34 cellular contexts compared by ENCODE assay signal in genomic region chr2:119528036-119528435, GRCh38. TPM values are rescaled to one million over a fixed set of nuclear protein-coding genes. Genes with fewer than 3 reads are reported as not detected.
"Had no signal": no experiment of that assay in that cellular context is flagged by ENCODE, and none has a peak within 500 bp of the region (broad histone marks: within the 10 kb centered on the region; RNA-seq: fewer than 3 reads in every experiment).

No MANE protein-coding gene starts in this region.

- H3K4me1 ChIP-seq: left lung, neural progenitor cell, parathyroid adenoma, vagina had no signal

- H3K27ac ChIP-seq: coronary artery, epithelial cell of prostate, gastrocnemius medialis, left lung, neural progenitor cell, parathyroid adenoma, stomach, thyroid gland, vagina had no signal

- DNase-seq: dermis blood vessel endothelial cell; effector memory CD8-positive, alpha-beta T cell; foreskin fibroblast; gastrocnemius medialis; head of caudate nucleus; kidney; left lung; mesenchymal stem cell; midbrain; naive thymus-derived CD4-positive, alpha-beta T cell; stimulated activated CD4-positive, alpha-beta T cell treated with anti-CD3 and anti-CD28 coated beads, Interleukin-12 subunit alpha, Interleukin-12 subunit beta, amount 100 ng/mL, for 4 hours; stimulated activated CD4-positive, alpha-beta T cell treated with anti-CD3 and anti-CD28 coated beads, Interleukin-1b, Interleukin-23, amount 100 ng/mL, for 48 hours; stimulated activated CD4-positive, alpha-beta T cell treated with anti-CD3 and anti-CD28 coated beads, Interleukin-4, amount 100 ng/mL, for 1 hour; stimulated activated CD8-positive, alpha-beta memory T cell treated with anti-CD3 and anti-CD28 coated beads, Interleukin-4, amount 100 ng/mL, for 48 hours; stimulated activated naive CD4-positive, alpha-beta T cell treated with Interleukin-2 at 50 U/mL for 16 hours; stomach; thyroid gland; trophoblast cell had no signal

- H3K27ac Mint-ChIP-seq: effector memory CD8-positive, alpha-beta T cell; naive thymus-derived CD4-positive, alpha-beta T cell; neural progenitor cell; progenitor cell of endocrine pancreas had no signal

- ATAC-seq: effector memory CD8-positive, alpha-beta T cell; esophagus mucosa; gastrocnemius medialis; left lung; naive thymus-derived CD4-positive, alpha-beta T cell; sciatic nerve had no signal

- H3K4me3 Mint-ChIP-seq: effector memory CD8-positive, alpha-beta T cell; naive thymus-derived CD4-positive, alpha-beta T cell; nephron; neural progenitor cell had no signal

- H3K27me3 ChIP-seq: vagina had no signal

- H3K36me3 ChIP-seq: gastrocnemius medialis, left lung, neural progenitor cell, stomach, thyroid gland, vagina had no signal

- H3K9me3 ChIP-seq: gastrocnemius medialis, thyroid gland, vagina had no signal

- H3K4me3 ChIP-seq: coronary artery, gastrocnemius medialis, left lung, neural progenitor cell, smooth muscle cell, stomach, thyroid gland, vagina had no signal

RNA-seq across cellular contexts. Expression of gene SCTR, which starts 3.8 kb away (rescaled TPM):
- total RNA-seq: dermis blood vessel endothelial cell; esophagus mucosa; gastrocnemius medialis; glomerular endothelial cell; lower leg skin; lung microvascular endothelial cell; naive thymus-derived CD4-positive, alpha-beta T cell; osteoblast; sciatic nerve; smooth muscle cell; subcutaneous adipose tissue; thyroid gland; ureter; vagina had no signal

RNA-seq across cellular contexts. Expression of gene CFAP221, which starts 16.2 kb away (rescaled TPM):
- total RNA-seq: esophagus mucosa; gastrocnemius medialis; lower leg skin; lung microvascular endothelial cell; naive thymus-derived CD4-positive, alpha-beta T cell had no signal
